8 cellular contexts compared by ENCODE assay signal in the genomic region with DNA sequence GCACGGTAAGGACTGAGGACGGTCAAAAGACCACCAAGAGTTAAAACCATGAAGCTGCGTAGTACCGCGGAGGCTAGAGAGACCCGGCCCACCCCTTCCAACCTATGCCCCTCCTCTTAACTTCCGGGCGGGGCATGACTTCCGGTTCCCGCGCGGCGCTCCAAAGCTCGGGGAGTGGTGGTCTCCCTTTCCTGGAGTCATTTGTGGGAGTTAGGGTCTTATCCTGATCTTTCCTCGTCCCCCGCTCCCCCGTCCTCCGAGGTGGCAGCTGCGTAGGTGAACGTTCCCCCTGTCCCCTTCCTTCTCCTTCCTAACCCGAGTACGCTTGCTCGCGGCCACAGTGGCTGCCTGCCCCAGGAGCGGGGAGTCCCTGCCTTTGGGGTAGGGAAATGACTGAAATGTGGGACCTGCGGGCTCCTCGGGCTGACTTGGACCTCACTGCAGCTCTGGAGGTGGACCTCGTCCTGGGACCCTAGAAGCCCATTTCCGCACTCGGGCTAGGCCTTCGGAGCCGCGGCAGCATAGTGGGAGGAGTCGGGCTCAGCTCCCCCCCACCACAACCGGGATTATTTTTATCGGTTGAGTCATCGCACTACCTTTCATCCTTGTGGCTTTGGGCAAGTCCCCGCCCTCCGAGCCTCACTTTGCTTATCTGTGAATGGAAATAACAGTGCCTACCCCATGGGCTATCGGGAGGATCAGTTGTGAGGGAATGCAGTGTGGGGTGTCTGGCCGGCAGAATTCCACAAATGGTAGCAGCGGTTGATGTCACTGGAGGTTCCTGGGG. TPM values are rescaled to one million over a fixed set of nuclear protein-coding genes. Genes with fewer than 3 reads are reported as not detected.
DNase-seq lines count a peak whose midpoint lies in the region; ATAC-seq and TF ChIP-seq lines count a peak whose summit lies in the region.

No MANE protein-coding gene starts in this region.

- ATAC-seq in GM21619 (IDR thresholded peaks at IDR 0.05; ENCODE audit: unreplicated experiment), result peak; percentile 65

- peak overlapping the region; percentile 100 for H3K27ac ChIP-seq in mucosa of rectum (ENCODE audit: low read depth in 2 of 2, low read length in 2 of 2)

- no peaks in the 10 kb centered on the region for H3K27me3 ChIP-seq in mucosa of rectum (ENCODE audit: control insufficient read depth in 2 of 2, insufficient read depth in 2 of 2, low read length in 2 of 2)

- peak; percentile 83 for DNase-seq in DMS153 (lab: John Stamatoyannopoulos, UW)
- peak; percentile 90 for DNase-seq in Jurkat, Clone E6-1 (ENCODE audit: low read depth, low spot score)
- peak; percentile 61 for DNase-seq in OCI-M2 (lab: John Stamatoyannopoulos, UW; ENCODE audit: unreplicated experiment)
- DNase-seq in activated T-cell treated with anti-CD3 and anti-CD28 coated beads for 48 hours (ENCODE audit: low read depth), result peak; percentile 80
- peak; percentile 46 for DNase-seq in epithelial cell of proximal tubule (ENCODE audit: low read depth)
- DNase-seq in stimulated activated CD8-positive, alpha-beta memory T cell treated with anti-CD3 and anti-CD28 coated beads, Interleukin-4, amount 100 ng/mL, for 24 hours (ENCODE audit: low read depth), result peak; percentile 84

- H3K4me1 ChIP-seq in mucosa of rectum (ENCODE audit: control insufficient read depth in 2 of 2, insufficient read depth in 2 of 2, low read length in 2 of 2), result peaks cover 8 to 18% of the 10 kb centered on the region in 2 donors

- peak overlapping the region; percentile 81 for H3K4me3 ChIP-seq in Jurkat, Clone E6-1 (ENCODE audit: low read length)
- H3K4me3 ChIP-seq in epithelial cell of proximal tubule (ENCODE audit: low read depth, low read length) (peak overlapping the region; percentile 99), mucosa of rectum (ENCODE audit: low read length in 2 of 2) (peak overlapping the region; percentile 98 to 99)

- H3K9me3 ChIP-seq in mucosa of rectum (ENCODE audit: control insufficient read depth in 2 of 2, low read length in 2 of 2), result no peaks in the 10 kb centered on the region

- H3K9ac ChIP-seq in mucosa of rectum (ENCODE audit: low read depth in 1 of 2, low read length in 2 of 2), result peak overlapping the region; percentile 100

- TF ChIP-seq CTCF in epithelial cell of proximal tubule (conservative IDR thresholded peaks at IDR 0.05; ENCODE audit: low read depth, low read length), result no peak

- H3K36me3 ChIP-seq in mucosa of rectum (ENCODE audit: control insufficient read depth in 2 of 2, insufficient read depth in 2 of 2, low read length in 2 of 2), result no peaks in the 10 kb centered on the region

RNA-seq across cellular contexts. Expression of a gene that starts 24.1 kb away (rescaled TPM):
- polyA plus RNA-seq in Jurkat, Clone E6-1 (2012; ENCODE audit: insufficient read depth, insufficient read length), result not detected
- not detected in 2 replicates for total RNA-seq in epithelial cell of proximal tubule

RNA-seq across cellular contexts. Expression of a gene that starts 26.9 kb away (rescaled TPM):
- polyA plus RNA-seq in Jurkat, Clone E6-1 (2012; ENCODE audit: insufficient read depth, insufficient read length), result 173 TPM
- total RNA-seq in epithelial cell of proximal tubule, result 339 and 441 TPM in 2 replicates

RNA-seq across cellular contexts. Expression of a gene that starts 48.7 kb away (rescaled TPM):
- polyA plus RNA-seq in Jurkat, Clone E6-1 (2012; ENCODE audit: insufficient read depth, insufficient read length), result not detected
- not detected in 2 replicates for total RNA-seq in epithelial cell of proximal tubule

Comparison
In these comparisons a context has a peak if more than half of its experiments do, and no peak if none do; other contexts are left out.
1. Peak in every context shown above with its lines: DNase-seq, ATAC-seq, H3K4me3 ChIP-seq and H3K27ac ChIP-seq.